In the genomic region with DNA sequence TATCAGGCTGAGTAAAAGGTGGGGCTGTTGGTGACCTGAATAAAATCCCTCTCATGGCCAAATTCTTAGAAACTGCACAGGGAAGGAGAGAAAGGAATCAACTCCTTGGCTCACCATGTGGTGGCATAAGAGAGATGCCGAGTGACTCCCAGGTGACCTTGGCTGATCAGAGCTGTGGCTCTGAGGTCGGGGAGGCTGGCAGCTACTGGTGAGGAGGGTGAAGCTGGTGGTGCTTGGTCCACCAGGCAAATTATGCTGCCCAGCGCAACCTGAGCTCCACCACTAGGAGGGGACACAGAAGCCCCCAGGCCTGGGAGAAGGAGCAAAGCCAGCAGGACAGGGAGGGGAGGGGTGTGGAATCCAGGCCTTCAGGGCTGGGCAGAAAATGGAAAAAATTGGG, we compare ENCODE assay signal across 10 cellular contexts.
DNase-seq lines count a peak whose midpoint lies in the region; ATAC-seq and TF ChIP-seq lines count a peak whose summit lies in the region.
"Had no signal": no experiment of that assay in that cellular context is flagged by ENCODE, and none has a peak within 500 bp of the region (broad histone marks: within the 10 kb centered on the region; RNA-seq: fewer than 3 reads in every experiment).

No MANE protein-coding gene starts in this region.

- peaks cover 32% of the 10 kb centered on the region for H3K36me3 ChIP-seq in OCI-LY3 (replicated peaks; ENCODE audit: low read depth, low read length)
- H3K36me3 ChIP-seq: suprapubic skin had no signal

- H3K27ac ChIP-seq in OCI-LY3 (ENCODE audit: low read length), result peak overlapping the region; percentile 91
- H3K27ac ChIP-seq: suprapubic skin had no signal

- ATAC-seq in natural killer cell, result no peak

- H3K4me1 Mint-ChIP-seq in type B pancreatic cell (ENCODE audit: unreplicated experiment), result peaks cover 3% of the 10 kb centered on the region
- peaks cover 0 to 10% of the 10 kb centered on the region in 2 donors for H3K4me1 Mint-ChIP-seq in natural killer cell

- no peaks in the 10 kb centered on the region for H3K27me3 ChIP-seq in OCI-LY3 (ENCODE audit: low read depth, low read length)
- H3K27me3 ChIP-seq: suprapubic skin had no signal

- no peak overlapping the region for H3K4me3 ChIP-seq in OCI-LY3 (ENCODE audit: low read length)
- H3K4me3 ChIP-seq in foreskin fibroblast (ENCODE audit: low read depth in 1 of 2, low read length in 2 of 2), result no peak overlapping the region
- H3K4me3 ChIP-seq: suprapubic skin had no signal

- peak overlapping the region; percentile 29 for H3K4me2 ChIP-seq in OCI-LY3 (ENCODE audit: low read length)

- no peak overlapping the region for H3K4me3 Mint-ChIP-seq in type B pancreatic cell
- no peak overlapping the region for H3K4me3 Mint-ChIP-seq in natural killer cell

- H3K27ac Mint-ChIP-seq in type B pancreatic cell, result peak overlapping the region; percentile 52
- no peak overlapping the region for H3K27ac Mint-ChIP-seq in natural killer cell

- H3K9me3 ChIP-seq in OCI-LY3 (ENCODE audit: insufficient read depth, low read length), result no peaks in the 10 kb centered on the region
- H3K9me3 ChIP-seq: suprapubic skin had no signal

- H4K20me1 ChIP-seq in OCI-LY3 (ENCODE audit: insufficient read depth, low read length), result no peaks in the 10 kb centered on the region

- peak; percentile 48 for TF ChIP-seq CTCF in OCI-LY3 (IDR thresholded peaks at IDR 0.05; ENCODE audit: low read depth, low read length)
- TF ChIP-seq CTCF in foreskin fibroblast (IDR thresholded peaks at IDR 0.05; ENCODE audit: low read depth, low read length), result peak; percentile 4
- peak; percentile 54 for TF ChIP-seq CTCF in type B pancreatic cell (conservative IDR thresholded peaks at IDR 0.05)
- no peak for TF ChIP-seq CTCF in natural killer cell (IDR thresholded peaks at IDR 0.05)

- H3K27me3 Mint-ChIP-seq in type B pancreatic cell, result peaks cover 38% of the 10 kb centered on the region
- H3K27me3 Mint-ChIP-seq in natural killer cell (ENCODE audit: low read depth in 2 of 2), result peaks cover 11 to 17% of the 10 kb centered on the region in 2 donors

- peak overlapping the region; percentile 65 for H3K9ac ChIP-seq in OCI-LY3 (ENCODE audit: low read length)

- H3K79me2 ChIP-seq in OCI-LY3 (ENCODE audit: low read length), result peaks cover 7% of the 10 kb centered on the region; the same call in 1 of the 2 replicates

- intact Hi-C loops in natural killer cell (cut with micrococcal nuclease), result loop anchor here (5.0 kb wide), 1 partner anchor 546 kb away; no protein-coding TSS in a partner anchor

- H2AFZ ChIP-seq in OCI-LY3 (ENCODE audit: low read depth, low read length), result no peak overlapping the region

- DNase-seq in SIG-M5 treated with dmso at 0.1 percent for 504 hours (lab: John Stamatoyannopoulos, UW; ENCODE audit: unreplicated experiment), result peak; percentile 15
- DNase-seq in SIG-M5 (lab: John Stamatoyannopoulos, UW), result no peak
- DNase-seq in foreskin fibroblast, result no peak
- no peak for DNase-seq in type B pancreatic cell (ENCODE audit: extremely low spot score, unreplicated experiment)
- DNase-seq in activated naive CD4-positive, alpha-beta T cell (lab: John Stamatoyannopoulos, UW), result no peak
- DNase-seq in NCI-H2171 treated with DMSO at 0.1 percent for 48 hours (lab: John Stamatoyannopoulos, UW), result no peak
- no peak for DNase-seq in natural killer cell
- DNase-seq: DMS153 had no signal

- H3K36me3 Mint-ChIP-seq in type B pancreatic cell (no peaks in the 10 kb centered on the region), natural killer cell (no peaks in the 10 kb centered on the region)

- no peaks in the 10 kb centered on the region for H3K9me3 Mint-ChIP-seq in type B pancreatic cell
- no peaks in the 10 kb centered on the region for H3K9me3 Mint-ChIP-seq in natural killer cell

- H3K4me1 ChIP-seq in OCI-LY3 (ENCODE audit: low read length), result peaks cover 97% of the 10 kb centered on the region
- H3K4me1 ChIP-seq: suprapubic skin had no signal
